15 cellular contexts compared by ENCODE assay signal in genomic region chr1:245056913-245057312, GRCh38.
"Had no signal": no experiment of that assay in that cellular context is flagged by ENCODE, and none has a peak within 500 bp of the region (broad histone marks: within the 10 kb centered on the region; RNA-seq: fewer than 3 reads in every experiment).

No MANE protein-coding gene starts in this region.

- H3K27me3 ChIP-seq: cardiac muscle cell, foreskin keratinocyte, right atrium auricular region had no signal

- H3K4me2 ChIP-seq: smooth muscle cell had no signal

- H3K9me3 Mint-ChIP-seq: activated naive CD8-positive, alpha-beta T cell treated with anti-CD3 and anti-CD28 coated beads, Interleukin-2, amount 50 U/mL, for 24 hours; naive thymus-derived CD8-positive, alpha-beta T cell; stimulated activated effector memory CD8-positive, alpha-beta T cell treated with anti-CD3 and anti-CD28 coated beads, Interleukin-12 subunit alpha, Interleukin-12 subunit beta, amount 100 ng/mL, for 72 hours had no signal

- ATAC-seq: activated CD8-positive, alpha-beta T cell treated with anti-CD3 and anti-CD28 coated beads, Interleukin-2, amount 10 ng/mL, durations not matched to agents 7 days and 5 days; activated naive CD8-positive, alpha-beta T cell treated with anti-CD3 and anti-CD28 coated beads, Interleukin-2, amount 50 U/mL, for 24 hours; foreskin keratinocyte; left cardiac atrium; naive thymus-derived CD8-positive, alpha-beta T cell; stimulated activated effector memory CD8-positive, alpha-beta T cell treated with anti-CD3 and anti-CD28 coated beads, Interleukin-12 subunit alpha, Interleukin-12 subunit beta, amount 100 ng/mL, for 72 hours had no signal

- H3K9me3 ChIP-seq: right atrium auricular region had no signal

- H3K36me3 Mint-ChIP-seq: stimulated activated effector memory CD8-positive, alpha-beta T cell treated with anti-CD3 and anti-CD28 coated beads, Interleukin-12 subunit alpha, Interleukin-12 subunit beta, amount 100 ng/mL, for 72 hours had no signal

- H3K4me3 ChIP-seq: cardiac muscle cell, right atrium auricular region, smooth muscle cell had no signal

- H3K4me3 Mint-ChIP-seq: activated CD8-positive, alpha-beta T cell treated with anti-CD3 and anti-CD28 coated beads, Interleukin-2, amount 10 ng/mL, durations not matched to agents 7 days and 5 days; activated naive CD8-positive, alpha-beta T cell treated with anti-CD3 and anti-CD28 coated beads, Interleukin-2, amount 50 U/mL, for 24 hours; naive thymus-derived CD8-positive, alpha-beta T cell; stimulated activated effector memory CD8-positive, alpha-beta T cell treated with anti-CD3 and anti-CD28 coated beads, Interleukin-12 subunit alpha, Interleukin-12 subunit beta, amount 100 ng/mL, for 72 hours had no signal

- DNase-seq: activated CD4-positive, alpha-beta T cell treated with anti-CD3 and anti-CD28 coated beads for 4 hours; activated CD8-positive, alpha-beta memory T cell treated with anti-CD3 and anti-CD28 coated beads, Interleukin-2, amount 50 U/mL, for 48 hours; activated CD8-positive, alpha-beta T cell treated with anti-CD3 and anti-CD28 coated beads, Interleukin-2, amount 10 ng/mL, durations not matched to agents 7 days and 5 days; activated naive CD4-positive, alpha-beta T cell treated with Interleukin-2 at 50 U/mL for 16 hours; activated naive CD8-positive, alpha-beta T cell treated with anti-CD3 and anti-CD28 coated beads, Interleukin-2, amount 50 U/mL, for 24 hours; foreskin keratinocyte; head of caudate nucleus; left cardiac atrium; naive thymus-derived CD8-positive, alpha-beta T cell; posterior cingulate gyrus; substantia nigra had no signal

- H3K27ac Mint-ChIP-seq: activated CD8-positive, alpha-beta T cell treated with anti-CD3 and anti-CD28 coated beads, Interleukin-2, amount 10 ng/mL, durations not matched to agents 7 days and 5 days; activated naive CD8-positive, alpha-beta T cell treated with anti-CD3 and anti-CD28 coated beads, Interleukin-2, amount 50 U/mL, for 24 hours; naive thymus-derived CD8-positive, alpha-beta T cell; stimulated activated effector memory CD8-positive, alpha-beta T cell treated with anti-CD3 and anti-CD28 coated beads, Interleukin-12 subunit alpha, Interleukin-12 subunit beta, amount 100 ng/mL, for 72 hours had no signal

- H3K4me1 ChIP-seq: foreskin keratinocyte had no signal

- H3K27ac ChIP-seq: cardiac muscle cell, foreskin keratinocyte, right atrium auricular region had no signal

- H3K36me3 ChIP-seq: cardiac muscle cell, right atrium auricular region had no signal
